In genomic region chr11:30034746-30035145, GRCh38 we compare ENCODE assay signal across 4 cellular contexts. TPM values are rescaled to one million over a fixed set of nuclear protein-coding genes. Genes with fewer than 3 reads are reported as not detected.
"Had no signal": no experiment of that assay in that cellular context is flagged by ENCODE, and none has a peak within 500 bp of the region (broad histone marks: within the 10 kb centered on the region; RNA-seq: fewer than 3 reads in every experiment).

No MANE protein-coding gene starts in this region.

RNA-seq across cellular contexts. Expression of gene KCNA4, which starts 17.9 kb away (rescaled TPM):
- total RNA-seq: transverse colon, ureter, vagina had no signal
- polyA plus RNA-seq: stomach had no signal
